Comparison of ENCODE assay signal across 8 cellular contexts in the genomic region with DNA sequence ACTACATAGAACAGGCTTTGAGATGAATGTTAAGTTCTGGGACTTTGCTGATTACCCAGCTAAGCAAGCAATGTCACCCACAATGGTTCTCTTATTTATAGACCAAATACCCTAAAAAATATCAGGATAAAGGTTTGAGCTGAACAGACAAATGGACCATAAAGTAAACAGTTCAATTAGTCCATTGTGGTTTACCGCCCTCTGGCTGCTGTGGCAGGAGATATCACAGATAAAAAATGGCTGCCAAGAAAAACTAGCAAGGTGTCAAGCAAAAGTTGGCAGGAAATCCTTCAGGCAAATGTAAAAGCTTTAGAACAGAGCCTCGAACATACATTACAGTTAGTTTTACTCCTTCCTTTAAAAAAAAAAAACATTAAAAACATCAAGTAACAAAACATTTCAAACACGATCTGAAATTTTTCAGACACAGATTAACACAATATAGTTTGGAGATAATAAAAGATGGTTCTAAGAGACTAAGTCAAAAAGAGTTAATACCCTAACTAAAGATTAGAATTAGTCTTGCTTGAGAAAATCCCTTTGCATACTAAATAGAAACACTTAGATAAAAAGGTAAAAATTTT. TPM values are rescaled to one million over a fixed set of nuclear protein-coding genes. Genes with fewer than 3 reads are reported as not detected.
DNase-seq lines count a peak whose midpoint lies in the region; ATAC-seq, FAIRE-seq and TF ChIP-seq lines count a peak whose summit lies in the region.

No MANE protein-coding gene starts in this region.

- H2AFZ ChIP-seq in ACC112 (ENCODE audit: low read length, unreplicated experiment): no peak overlapping the region

- DNase-seq in GM12891 (ENCODE audit: insufficient read length, low spot score) (peak; percentile 10), NCI-H2081 treated with DMSO at 0.1 percent for 48 hours (lab: John Stamatoyannopoulos, UW) (peak; percentile 26), WERI-Rb-1 (peak; percentile 22), dermis microvascular lymphatic vessel endothelial cell (ENCODE audit: low read depth in 2 of 2) (peak; percentile 60 to 83), memory B cell (ENCODE audit: low spot score in 2 of 2) (peak in 1 of 2 donors; percentile 42)
- DNase-seq in stimulated activated naive B cell treated with anti-CD40 and anti-IgM and Interleukin-4, amounts not matched to agents 10 μg/mL and 1 μg/mL and 100 μg/mL, for 72 hours: peak; percentile 9

- H3K4me3 ChIP-seq in ACC112 (ENCODE audit: low read depth, low read length) (0 out of 2 replicates have a peak overlapping the region, but pooled peaks have one; percentile 1), WERI-Rb-1 (ENCODE audit: low read depth, low read length) (no peak overlapping the region)

- peaks cover 3% of the 10 kb centered on the region for H3K36me3 Mint-ChIP-seq in memory B cell
- peaks cover 8 to 14% of the 10 kb centered on the region in 2 donors for H3K36me3 Mint-ChIP-seq in stimulated activated naive B cell treated with anti-CD40 and anti-IgM and Interleukin-4, amounts not matched to agents 10 μg/mL and 1 μg/mL and 100 μg/mL, for 72 hours

- H3K79me2 ChIP-seq in ACC112 (ENCODE audit: control insufficient read depth, insufficient read depth, low read length, unreplicated experiment): peaks cover 82% of the 10 kb centered on the region

- H3K9me3 ChIP-seq in WERI-Rb-1 (ENCODE audit: severe bottlenecking): no peaks in the 10 kb centered on the region

- peak; percentile 89 for FAIRE-seq in GM12891 (lab: Jason Lieb, UNC)

- H3K27ac ChIP-seq in ACC112 (ENCODE audit: low read depth, low read length): no peak overlapping the region
- no peak overlapping the region for H3K27ac ChIP-seq in WERI-Rb-1

- H3K27me3 ChIP-seq in ACC112 (ENCODE audit: insufficient read depth, low read length) (no peaks in the 10 kb centered on the region), WERI-Rb-1 (ENCODE audit: insufficient read depth, low read depth, severe bottlenecking) (no peaks in the 10 kb centered on the region)

- peaks cover 19% of the 10 kb centered on the region for H3K4me1 Mint-ChIP-seq in memory B cell
- peaks cover 19 to 35% of the 10 kb centered on the region in 2 donors for H3K4me1 Mint-ChIP-seq in stimulated activated naive B cell treated with anti-CD40 and anti-IgM and Interleukin-4, amounts not matched to agents 10 μg/mL and 1 μg/mL and 100 μg/mL, for 72 hours

- H3K27ac Mint-ChIP-seq in memory B cell: peak overlapping the region; percentile 72
- H3K27ac Mint-ChIP-seq in stimulated activated naive B cell treated with anti-CD40 and anti-IgM and Interleukin-4, amounts not matched to agents 10 μg/mL and 1 μg/mL and 100 μg/mL, for 72 hours: peak overlapping the region; percentile 67

- H3K4me3 Mint-ChIP-seq in memory B cell: no peak overlapping the region
- H3K4me3 Mint-ChIP-seq in stimulated activated naive B cell treated with anti-CD40 and anti-IgM and Interleukin-4, amounts not matched to agents 10 μg/mL and 1 μg/mL and 100 μg/mL, for 72 hours: no peak overlapping the region

- no peak for TF ChIP-seq POLR2A in GM12891 (IDR thresholded peaks at IDR 0.05; ENCODE audit: low read depth, low read length)

- no peaks in the 10 kb centered on the region for H3K27me3 Mint-ChIP-seq in memory B cell
- H3K27me3 Mint-ChIP-seq in stimulated activated naive B cell treated with anti-CD40 and anti-IgM and Interleukin-4, amounts not matched to agents 10 μg/mL and 1 μg/mL and 100 μg/mL, for 72 hours: no peaks in the 10 kb centered on the region

- peaks cover 28% of the 10 kb centered on the region for H3K4me1 ChIP-seq in ACC112 (ENCODE audit: control insufficient read depth, insufficient read depth, low read length, unreplicated experiment)

- H3K36me3 ChIP-seq in ACC112 (ENCODE audit: insufficient read depth, low read length): no peaks in the 10 kb centered on the region; the same call in 1 of the 2 replicates
- no peaks in the 10 kb centered on the region for H3K36me3 ChIP-seq in WERI-Rb-1

- ATAC-seq in memory B cell (ENCODE audit: low read depth): peak; percentile 80
- peak; percentile 50 to 58 for ATAC-seq in stimulated activated naive B cell treated with anti-CD40 and anti-IgM and Interleukin-4, amounts not matched to agents 10 μg/mL and 1 μg/mL and 100 μg/mL, for 72 hours (replicated peaks)
- ATAC-seq in GM21423 (IDR thresholded peaks at IDR 0.05; ENCODE audit: unreplicated experiment): no peak

- no peaks in the 10 kb centered on the region for H3K9me3 Mint-ChIP-seq in memory B cell
- H3K9me3 Mint-ChIP-seq in stimulated activated naive B cell treated with anti-CD40 and anti-IgM and Interleukin-4, amounts not matched to agents 10 μg/mL and 1 μg/mL and 100 μg/mL, for 72 hours: no peaks in the 10 kb centered on the region

- peak; percentile 51 for TF ChIP-seq CTCF in WERI-Rb-1 (IDR thresholded peaks at IDR 0.05; ENCODE audit: low read depth, low read length)

TF ChIP-seq in GM12891, 5 proteins besides CTCF, POLR2A, EP300 and RAD21:
- TF ChIP-seq POLR2AphosphoS5 (IDR thresholded peaks at IDR 0.05; ENCODE audit: low read depth, low read length) (no peak), SPI1 (IDR thresholded peaks at IDR 0.05; ENCODE audit: low read depth, low read length) (no peak), TAF1 (IDR thresholded peaks at IDR 0.05; ENCODE audit: low read depth, low read length) (no peak), POU2F2 (IDR thresholded peaks at IDR 0.05; ENCODE audit: low read depth, low read length) (no peak)
TF ChIP-seq in GM12891: peak in this region for 0.

RNA-seq across cellular contexts. Expression of a gene that starts 41.3 kb away (rescaled TPM):
- polyA plus RNA-seq in GM12891 (2012; ENCODE audit: low read depth, missing spikeins): 12.5 TPM
- total RNA-seq in dermis microvascular lymphatic vessel endothelial cell: 38.1 and 54.1 TPM in 2 replicates
